Comparison of ENCODE assay signal across 17 cellular contexts in the genomic region with DNA sequence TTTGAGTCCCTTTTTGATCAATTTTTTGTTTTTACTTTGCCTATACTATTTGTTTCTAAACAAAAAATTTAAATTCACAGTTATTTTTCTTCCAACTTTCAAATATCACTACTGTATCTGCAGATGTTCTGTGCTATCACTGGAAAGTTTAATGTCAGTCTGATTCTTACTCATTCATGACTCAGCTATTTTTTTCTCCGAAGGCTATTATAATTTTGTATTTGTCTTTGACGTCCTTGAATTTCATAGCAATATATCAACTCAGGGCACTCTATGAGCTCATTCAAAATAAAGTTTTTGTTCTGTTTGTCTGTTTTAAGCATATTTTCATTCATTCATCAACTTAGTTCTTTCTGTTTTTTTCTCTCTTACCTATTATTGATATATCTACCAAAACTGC.
"Had no signal": no experiment of that assay in that cellular context is flagged by ENCODE, and none has a peak within 500 bp of the region (broad histone marks: within the 10 kb centered on the region; RNA-seq: fewer than 3 reads in every experiment).

No MANE protein-coding gene starts in this region.

- DNase-seq: activated B cell treated with CpG ODN at 0.5 μM for 24 hours; activated CD4-positive, alpha-beta memory T cell treated with anti-CD3 and anti-CD28 coated beads for 36 hours; activated CD4-positive, alpha-beta T cell treated with anti-CD3 and anti-CD28 coated beads for 4 hours; activated CD8-positive, alpha-beta memory T cell treated with anti-CD3 and anti-CD28 coated beads, Interleukin-2, amount 10 ng/mL, durations not matched to agents 7 days and 5 days; amniotic stem cell; colonic mucosa; immature natural killer cell; kidney glomerular epithelial cell; left ventricle myocardium inferior; mammary epithelial cell; midbrain; nephron progenitor cell; nucleus accumbens; stimulated activated CD4-positive, alpha-beta T cell treated with anti-CD3 and anti-CD28 coated beads, Interleukin-12 subunit alpha, Interleukin-12 subunit beta, amount 100 ng/mL, for 4 hours; stimulated activated CD4-positive, alpha-beta T cell treated with anti-CD3 and anti-CD28 coated beads, Interleukin-1b, Interleukin-23, amount 100 ng/mL, for 48 hours; stimulated activated CD8-positive, alpha-beta memory T cell treated with anti-CD3 and anti-CD28 coated beads, Interleukin-4, amount 100 ng/mL, for 48 hours; stimulated activated naive CD4-positive, alpha-beta T cell had no signal

- ATAC-seq: activated CD8-positive, alpha-beta memory T cell treated with anti-CD3 and anti-CD28 coated beads, Interleukin-2, amount 10 ng/mL, durations not matched to agents 7 days and 5 days had no signal

- H3K4me3 ChIP-seq: colonic mucosa, left ventricle myocardium inferior had no signal
